9 cellular contexts compared by ENCODE assay signal in the genomic region with DNA sequence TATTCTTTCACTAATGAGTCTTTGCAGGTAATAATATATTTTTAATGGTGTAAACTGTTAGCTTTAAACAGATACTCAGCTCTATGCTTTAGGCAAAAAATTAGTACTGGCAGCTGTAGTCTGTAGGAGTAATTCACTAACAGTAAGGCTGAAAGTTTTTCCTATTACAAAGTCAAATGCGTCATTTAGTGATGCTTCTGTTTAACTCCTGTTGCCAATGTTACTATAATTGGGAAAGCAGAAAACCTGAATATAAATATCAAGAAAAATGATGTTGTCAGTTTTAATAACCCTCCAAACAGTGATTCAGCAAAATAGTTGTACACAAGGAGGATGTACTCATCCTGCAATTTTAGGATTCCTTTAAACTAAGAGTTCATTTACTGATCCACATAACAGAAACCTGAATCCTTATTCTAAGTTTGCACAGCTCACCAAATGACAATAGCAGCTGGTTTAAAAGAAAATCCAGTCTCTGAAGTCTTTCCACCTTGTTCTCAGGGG. TPM values are rescaled to one million over a fixed set of nuclear protein-coding genes. Genes with fewer than 3 reads are reported as not detected.
DNase-seq lines count a peak whose midpoint lies in the region; ATAC-seq and TF ChIP-seq lines count a peak whose summit lies in the region.
"Had no signal": no experiment of that assay in that cellular context is flagged by ENCODE, and none has a peak within 500 bp of the region (broad histone marks: within the 10 kb centered on the region; RNA-seq: fewer than 3 reads in every experiment).

No MANE protein-coding gene starts in this region.

- peak overlapping the region in 7 of 8 donors; percentile 23 to 88 (median 68) for H3K27ac Mint-ChIP-seq in CD8-positive, alpha-beta memory T cell
- H3K27ac Mint-ChIP-seq in endothelial cell (ENCODE audit: unreplicated experiment): peak overlapping the region; percentile 75

- no peak for DNase-seq in CD8-positive, alpha-beta memory T cell
- DNase-seq in endothelial cell (ENCODE audit: low spot score): no peak
- DNase-seq in psoas muscle: no peak
- no peak for DNase-seq in stimulated activated naive CD4-positive, alpha-beta T cell treated with Interleukin-2 at 50 U/mL for 16 hours (lab: John Stamatoyannopoulos, UW)
- no peak for DNase-seq in iPS-NIHi11 (ENCODE audit: low spot score)
- DNase-seq: NCI-H345 had no signal

- no peaks in the 10 kb centered on the region for H3K9me3 Mint-ChIP-seq in CD8-positive, alpha-beta memory T cell
- no peaks in the 10 kb centered on the region for H3K9me3 Mint-ChIP-seq in endothelial cell (ENCODE audit: unreplicated experiment)

- no peaks in the 10 kb centered on the region for H3K27me3 ChIP-seq in CD8-positive, alpha-beta memory T cell (ENCODE audit: insufficient read depth, low read length, poor library complexity, severe bottlenecking)
- H3K27me3 ChIP-seq in OCI-LY1 (ENCODE audit: insufficient read depth, low read length) (no peaks in the 10 kb centered on the region), psoas muscle (ENCODE audit: insufficient read depth in 3 of 3, low read length in 2 of 3) (no peaks in the 10 kb centered on the region)

- POLR2A ChIA-PET in CD8-positive, alpha-beta memory T cell (lab: Charles Lee): interaction anchor here (2.0 kb wide), 1 partner anchor 11 kb away, joined by 13 read pairs; no protein-coding TSS in a partner anchor

- ATAC-seq in psoas muscle (no peak), HG02798 (IDR thresholded peaks at IDR 0.05; ENCODE audit: poor library complexity, unreplicated experiment) (no peak), HG03354 (IDR thresholded peaks at IDR 0.05; ENCODE audit: poor library complexity, severe bottlenecking, unreplicated experiment) (no peak)

- H3K4me3 Mint-ChIP-seq in CD8-positive, alpha-beta memory T cell: peak overlapping the region in 4 of 7 donors; percentile 15 to 97 (median 60)
- H3K4me3 Mint-ChIP-seq in endothelial cell (ENCODE audit: unreplicated experiment): no peak overlapping the region

- CTCF ChIA-PET in CD8-positive, alpha-beta memory T cell (lab: Charles Lee): interaction anchor here (1.1 kb wide), 1 partner anchor 10 kb away, joined by 4 read pairs; no protein-coding TSS in a partner anchor

- peak overlapping the region; percentile 5; the same call in 1 of the 2 replicates for H3K9ac ChIP-seq in OCI-LY1 (ENCODE audit: low read length)

- H3K36me3 ChIP-seq in CD8-positive, alpha-beta memory T cell (ENCODE audit: insufficient read depth, low read length): no peaks in the 10 kb centered on the region
- peaks cover 28% of the 10 kb centered on the region; the same call in 1 of the 2 replicates for H3K36me3 ChIP-seq in OCI-LY1 (ENCODE audit: insufficient read depth, low read length)
- no peaks in the 10 kb centered on the region for H3K36me3 ChIP-seq in psoas muscle (ENCODE audit: insufficient read depth in 1 of 2, low read depth in 1 of 2)

- H3K36me3 Mint-ChIP-seq in CD8-positive, alpha-beta memory T cell: peaks cover 0 to 52% (median 7%) of the 10 kb centered on the region in 3 donors
- peaks cover 3% of the 10 kb centered on the region for H3K36me3 Mint-ChIP-seq in endothelial cell (ENCODE audit: low read depth, unreplicated experiment)

- no peak for TF ChIP-seq CTCF in OCI-LY1 (IDR thresholded peaks at IDR 0.05; ENCODE audit: low read length)
- TF ChIP-seq CTCF in endothelial cell (IDR thresholded peaks at IDR 0.05; ENCODE audit: unreplicated experiment): no peak
- TF ChIP-seq CTCF in psoas muscle (IDR thresholded peaks at IDR 0.05): no peak

- no peaks in the 10 kb centered on the region for H4K20me1 ChIP-seq in OCI-LY1 (ENCODE audit: insufficient read depth, low read length)

- WGBS in psoas muscle, 3 donors: 55 to 66% (median 55%) methylated on average over 1 of the region's 1 CpG

- no peak overlapping the region for H3K27ac ChIP-seq in CD8-positive, alpha-beta memory T cell (ENCODE audit: low read depth, low read length)
- peak overlapping the region; percentile 74 for H3K27ac ChIP-seq in OCI-LY1 (ENCODE audit: low read depth, low read length, poor library complexity, severe bottlenecking)
- peak overlapping the region; percentile 64 for H3K27ac ChIP-seq in psoas muscle

- no peaks in the 10 kb centered on the region for H3K27me3 Mint-ChIP-seq in CD8-positive, alpha-beta memory T cell
- H3K27me3 Mint-ChIP-seq in endothelial cell (ENCODE audit: unreplicated experiment): no peaks in the 10 kb centered on the region

- no peaks in the 10 kb centered on the region for H3K9me3 ChIP-seq in CD8-positive, alpha-beta memory T cell (ENCODE audit: low read length)
- H3K9me3 ChIP-seq in OCI-LY1 (ENCODE audit: low read length): no peaks in the 10 kb centered on the region
- no peaks in the 10 kb centered on the region for H3K9me3 ChIP-seq in psoas muscle

- H3K4me2 ChIP-seq in OCI-LY1 (ENCODE audit: low read length): peak overlapping the region; percentile 53

- no peaks in the 10 kb centered on the region for H3K9me2 ChIP-seq in OCI-LY1 (ENCODE audit: low read depth, low read length)

- H2AFZ ChIP-seq in OCI-LY1 (ENCODE audit: low read length): no peak overlapping the region

- intact Hi-C loops in psoas muscle (cut with DNase I): loop anchor here (10.0 kb wide), 1 partner anchor 55 kb away; no protein-coding TSS in a partner anchor

- H3K4me1 Mint-ChIP-seq in CD8-positive, alpha-beta memory T cell: peaks cover 71 to 83% (median 82%) of the 10 kb centered on the region in 3 donors
- peaks cover 38% of the 10 kb centered on the region for H3K4me1 Mint-ChIP-seq in endothelial cell (ENCODE audit: unreplicated experiment)

- H3F3A ChIP-seq in OCI-LY1 (ENCODE audit: insufficient read depth, low read length): no peaks in the 10 kb centered on the region

- H3K4me3 ChIP-seq in CD8-positive, alpha-beta memory T cell (ENCODE audit: low read length): no peak overlapping the region
- H3K4me3 ChIP-seq in OCI-LY1 (ENCODE audit: low read depth, low read length, poor library complexity, severe bottlenecking): peak overlapping the region; percentile 16
- no peak overlapping the region for H3K4me3 ChIP-seq in psoas muscle

- peaks cover 71% of the 10 kb centered on the region for H3K4me1 ChIP-seq in CD8-positive, alpha-beta memory T cell (ENCODE audit: insufficient read depth, low read length)
- H3K4me1 ChIP-seq in OCI-LY1 (ENCODE audit: insufficient read depth, low read length, severe bottlenecking): peaks cover 51% of the 10 kb centered on the region
- H3K4me1 ChIP-seq in psoas muscle: peaks cover 14% of the 10 kb centered on the region

- peaks cover 79% of the 10 kb centered on the region for H3K79me2 ChIP-seq in OCI-LY1 (ENCODE audit: insufficient read depth, low read length)

RNA-seq across cellular contexts. Expression of a gene that starts 4.3 kb away (rescaled TPM):
- total RNA-seq in CD8-positive, alpha-beta memory T cell: 10 to 100 TPM; 38.9 to 41.2 TPM
- polyA plus RNA-seq in CD8-positive, alpha-beta memory T cell: 79.1 TPM
- total RNA-seq in endothelial cell (ENCODE audit: unreplicated experiment) (26.3 TPM), psoas muscle (10 to 100 TPM in 1 of 4 donors, 1 to 10 TPM in 3; 4.0 to 11.9 (median 4.5) TPM)
- 1 to 10 TPM; 2.2 to 5.3 (median 4.5) TPM for polyA plus RNA-seq in psoas muscle
